ENCODE assay signal across 8 cellular contexts in genomic region chr5:140239939-140240700, GRCh38.
DNase-seq lines count a peak whose midpoint lies in the region; ATAC-seq and TF ChIP-seq lines count a peak whose summit lies in the region.

No MANE protein-coding gene starts in this region.

- H3K4me1 ChIP-seq in endodermal cell (ENCODE audit: control insufficient read depth, insufficient read depth, low read length): no peaks in the 10 kb centered on the region

- H3K4me1 Mint-ChIP-seq in CD14-positive monocyte: peaks cover 54% of the 10 kb centered on the region
- H3K4me1 Mint-ChIP-seq in activated CD8-positive, alpha-beta T cell treated with anti-CD3 and anti-CD28 coated beads, Interleukin-2, amount 10 ng/mL, durations not matched to agents 7 days and 5 days (ENCODE audit: low read depth): peaks cover 8% of the 10 kb centered on the region
- H3K4me1 Mint-ChIP-seq in endodermal cell: peaks cover 15% of the 10 kb centered on the region

- no peak overlapping the region for H3K9ac ChIP-seq in endodermal cell (ENCODE audit: extremely low read depth, low read length, poor library complexity, severe bottlenecking)

- CTCF ChIA-PET in activated CD8-positive, alpha-beta T cell treated with anti-CD3 and anti-CD28 coated beads, Interleukin-2, amount 10 ng/mL, durations not matched to agents 7 days and 5 days (lab: Charles Lee): interaction anchor here (0.6 to 28.9 kb wide), 26 partner anchors 10 to 485 kb away, joined by 3 to 796 read pairs (median 4); partner anchors contain the start of gene HBEGF

- 32 to 54% methylated on average over 4 to 11 of the region's 11 CpGs for WGBS in endodermal cell (ENCODE audit: insufficient coverage in 1 of 2, insufficient read length in 1 of 2), 2 experiments

- POLR2A ChIA-PET in activated CD8-positive, alpha-beta T cell treated with anti-CD3 and anti-CD28 coated beads, Interleukin-2, amount 10 ng/mL, durations not matched to agents 7 days and 5 days (lab: Charles Lee): no interaction called here

- peaks cover 0 to 3% (median 0%) of the 10 kb centered on the region in 7 donors for H3K9me3 Mint-ChIP-seq in CD14-positive monocyte
- H3K9me3 Mint-ChIP-seq in activated CD8-positive, alpha-beta T cell treated with anti-CD3 and anti-CD28 coated beads, Interleukin-2, amount 10 ng/mL, durations not matched to agents 7 days and 5 days (ENCODE audit: insufficient read depth): no peaks in the 10 kb centered on the region
- no peaks in the 10 kb centered on the region for H3K9me3 Mint-ChIP-seq in endodermal cell

- intact Hi-C loops in CD14-positive monocyte (cut with micrococcal nuclease): loop anchor here (2.0 to 10.0 kb wide), 3 partner anchors 47 to 111 kb away; no protein-coding TSS in a partner anchor

- H3K27ac Mint-ChIP-seq in CD14-positive monocyte: no peak overlapping the region
- no peak overlapping the region for H3K27ac Mint-ChIP-seq in activated CD8-positive, alpha-beta T cell treated with anti-CD3 and anti-CD28 coated beads, Interleukin-2, amount 10 ng/mL, durations not matched to agents 7 days and 5 days
- H3K27ac Mint-ChIP-seq in endodermal cell: no peak overlapping the region

- peaks cover 6 to 15% of the 10 kb centered on the region in 2 donors for H3K36me3 Mint-ChIP-seq in CD14-positive monocyte
- peaks cover 6% of the 10 kb centered on the region for H3K36me3 Mint-ChIP-seq in activated CD8-positive, alpha-beta T cell treated with anti-CD3 and anti-CD28 coated beads, Interleukin-2, amount 10 ng/mL, durations not matched to agents 7 days and 5 days (ENCODE audit: low read depth)
- H3K36me3 Mint-ChIP-seq in endodermal cell (ENCODE audit: low read depth): peaks cover 7% of the 10 kb centered on the region

- no peak overlapping the region for H3K4me3 ChIP-seq in endodermal cell (ENCODE audit: low read length)

- H3K9me3 ChIP-seq in endodermal cell (ENCODE audit: control insufficient read depth, low read length): no peaks in the 10 kb centered on the region

- TF ChIP-seq CTCF in CD14-positive monocyte (IDR thresholded peaks at IDR 0.05) (peak; percentile 79), endodermal cell (conservative IDR thresholded peaks at IDR 0.05) (peak; percentile 86)

- peak; percentile 47 for ATAC-seq in GM21360 (IDR thresholded peaks at IDR 0.05; ENCODE audit: unreplicated experiment)
- ATAC-seq in activated CD8-positive, alpha-beta T cell treated with anti-CD3 and anti-CD28 coated beads, Interleukin-2, amount 10 ng/mL, durations not matched to agents 7 days and 5 days: peak; percentile 69

- H3K4me3 Mint-ChIP-seq in CD14-positive monocyte (no peak overlapping the region), endodermal cell (no peak overlapping the region)
- H3K4me3 Mint-ChIP-seq in activated CD8-positive, alpha-beta T cell treated with anti-CD3 and anti-CD28 coated beads, Interleukin-2, amount 10 ng/mL, durations not matched to agents 7 days and 5 days: no peak overlapping the region

- DNase-seq in CD14-positive monocyte (ENCODE audit: low spot score): peak; percentile 72
- DNase-seq in NCI-H2029 treated with DMSO at 0.1 percent for 48 hours (lab: John Stamatoyannopoulos, UW): peak; percentile 26
- DNase-seq in activated CD8-positive, alpha-beta T cell treated with anti-CD3 and anti-CD28 coated beads, Interleukin-2, amount 10 ng/mL, durations not matched to agents 7 days and 5 days: peak; percentile 78
- peak; percentile 95 for DNase-seq in endodermal cell
- DNase-seq in middle frontal gyrus (ENCODE audit: extremely low spot score, low spot score): peak; percentile 42
- DNase-seq in stimulated activated CD8-positive, alpha-beta memory T cell treated with anti-CD3 and anti-CD28 coated beads, Interleukin-7, amount 100 ng/mL, for 1 hour (ENCODE audit: low read depth in 2 of 2): peak; percentile 12 to 28
- DNase-seq in cerebellar nuclear complex (lab: John Stamatoyannopoulos, UW): no peak

- peaks cover 16% of the 10 kb centered on the region for H3K36me3 ChIP-seq in endodermal cell (ENCODE audit: control insufficient read depth, insufficient read depth, low read length)

- H3K27me3 Mint-ChIP-seq in CD14-positive monocyte (ENCODE audit: low read depth in 3 of 3) (peaks cover 0 to 2% (median 0%) of the 10 kb centered on the region in 3 donors), endodermal cell (ENCODE audit: insufficient read depth) (no peaks in the 10 kb centered on the region)
- H3K27me3 Mint-ChIP-seq in activated CD8-positive, alpha-beta T cell treated with anti-CD3 and anti-CD28 coated beads, Interleukin-2, amount 10 ng/mL, durations not matched to agents 7 days and 5 days (ENCODE audit: low read depth): no peaks in the 10 kb centered on the region

- H3K27me3 ChIP-seq in endodermal cell (ENCODE audit: control insufficient read depth, insufficient read depth, low read length, poor library complexity, severe bottlenecking): no peaks in the 10 kb centered on the region

- no peak overlapping the region for H3K27ac ChIP-seq in endodermal cell (ENCODE audit: low read depth, low read length)

Comparison
In these comparisons a context has a peak if more than half of its experiments do, and no peak if none do; other contexts are left out.
1. DNase-seq: peak in CD14-positive monocyte (single experiment), NCI-H2029 treated with DMSO at 0.1 percent for 48 hours (single experiment), activated CD8-positive, alpha-beta T cell treated with anti-CD3 and anti-CD28 coated beads, Interleukin-2, amount 10 ng/mL, durations not matched to agents 7 days and 5 days (single experiment), endodermal cell (single experiment), middle frontal gyrus (single experiment) and stimulated activated CD8-positive, alpha-beta memory T cell treated with anti-CD3 and anti-CD28 coated beads, Interleukin-7, amount 100 ng/mL, for 1 hour (2 of 2); none in cerebellar nuclear complex (0 of 2).